ENCODE assay signal across 8 cellular contexts in genomic region chr1:10960954-10961833, GRCh38. TPM values are rescaled to one million over a fixed set of nuclear protein-coding genes. Genes with fewer than 3 reads are reported as not detected.
DNase-seq lines count a peak whose midpoint lies in the region; ATAC-seq, FAIRE-seq and TF ChIP-seq lines count a peak whose summit lies in the region.

No MANE protein-coding gene starts in this region.

- H3K9me3 Mint-ChIP-seq in activated CD8-positive, alpha-beta T cell treated with anti-CD3 and anti-CD28 coated beads, Interleukin-2, amount 10 ng/mL, durations not matched to agents 7 days and 5 days (ENCODE audit: insufficient read depth), result no peaks in the 10 kb centered on the region
- no peaks in the 10 kb centered on the region for H3K9me3 Mint-ChIP-seq in mesothelial cell of epicardium

- no peaks in the 10 kb centered on the region for H3K79me1 ChIP-seq in H1 (ENCODE audit: low read depth, low read length)

- CTCF ChIA-PET in activated CD8-positive, alpha-beta T cell treated with anti-CD3 and anti-CD28 coated beads, Interleukin-2, amount 10 ng/mL, durations not matched to agents 7 days and 5 days (lab: Charles Lee), result interaction anchor here (1.2 kb wide), 1 partner anchor 20 kb away, joined by 3 read pairs; no protein-coding TSS in a partner anchor
- CTCF ChIA-PET in H1 (lab: Charles Lee; ENCODE audit: partially characterized antibody), result interaction anchor here (0.6 to 4.6 kb wide), 28 partner anchors 8 to 482 kb away, joined by 3 to 29 read pairs (median 4); a partner anchor contains a TSS

- H4K20me1 ChIP-seq in H1 (replicated peaks in 1 of 2; ENCODE audit: control insufficient read depth in 1 of 2, insufficient read depth in 2 of 2, low read length in 2 of 2), result no peaks in the 10 kb centered on the region

- TF ChIP-seq CTCF in H1 (IDR thresholded peaks at IDR 0.05; ENCODE audit: control extremely low read depth in 1 of 3, insufficient read depth in 1 of 3, low read depth in 1 of 3, low read length in 3 of 3), result peak; percentile 87 to 95 (median 95)
- peak; percentile 98 for TF ChIP-seq CTCF in mesothelial cell of epicardium (IDR thresholded peaks at IDR 0.05; ENCODE audit: unreplicated experiment)

- 36% methylated on average over 30 of the region's 30 CpGs; no CpG with 5 or more reads in 1 of the 2 experiments for WGBS in H1 (ENCODE audit: extremely low coverage in 1 of 2, insufficient coverage in 1 of 2, insufficient read length in 1 of 2, insufficient replicate concordance in 2 of 2, low coverage in 1 of 2, low lambda C conversion rate in 2 of 2, missing lambda C conversion rate in 1 of 2), 2 experiments

- H3K4me1 ChIP-seq in H1 (replicated peaks in 1 of 4; ENCODE audit: control insufficient read depth in 3 of 4, insufficient read depth in 4 of 4, low read length in 3 of 4), result peaks cover 0 to 14% (median 9%) of the 10 kb centered on the region in 4 experiments; a peak in 6 of 7 replicates

- peak overlapping the region; percentile 94; the same call in 1 of the 2 replicates for H4K8ac ChIP-seq in H1 (ENCODE audit: extremely low read depth, insufficient read depth, low read length)

- TF ChIP-seq RAD21 in H1 (IDR thresholded peaks at IDR 0.05 in 1 of 2, conservative IDR thresholded peaks at IDR 0.05 in 1 of 2; ENCODE audit: low read depth in 2 of 2, low read length in 2 of 2), result peak; percentile 63 to 80

- H2BK12ac ChIP-seq in H1 (ENCODE audit: low read depth, low read length), result no peak overlapping the region

- H3K27me3 Mint-ChIP-seq in activated CD8-positive, alpha-beta T cell treated with anti-CD3 and anti-CD28 coated beads, Interleukin-2, amount 10 ng/mL, durations not matched to agents 7 days and 5 days (ENCODE audit: low read depth), result peaks cover 24% of the 10 kb centered on the region
- H3K27me3 Mint-ChIP-seq in mesothelial cell of epicardium (ENCODE audit: low read depth), result peaks cover 28% of the 10 kb centered on the region

- TF ChIP-seq EP300 in H1 (IDR thresholded peaks at IDR 0.05; ENCODE audit: borderline replicate concordance in 1 of 2, low read depth in 2 of 2, low read length in 2 of 2), result no peak

- FAIRE-seq in H1 (lab: Jason Lieb, UNC), result no peak

- no peaks in the 10 kb centered on the region for H3K23me2 ChIP-seq in H1 (ENCODE audit: low read depth, low read length)

- peak overlapping the region; percentile 47 for H4K5ac ChIP-seq in H1 (ENCODE audit: insufficient read length, low read depth, low read length)

- no peaks in the 10 kb centered on the region for H3K36me3 Mint-ChIP-seq in activated CD8-positive, alpha-beta T cell treated with anti-CD3 and anti-CD28 coated beads, Interleukin-2, amount 10 ng/mL, durations not matched to agents 7 days and 5 days (ENCODE audit: low read depth)
- H3K36me3 Mint-ChIP-seq in mesothelial cell of epicardium, result no peaks in the 10 kb centered on the region

- H3K4me2 ChIP-seq in H1 (ENCODE audit: insufficient read depth in 1 of 2, low read depth in 2 of 2, low read length in 2 of 2), result peak overlapping the region; percentile 15 to 56; a peak in 3 of 4 replicates

- no peak overlapping the region for H3K4me3 Mint-ChIP-seq in activated CD8-positive, alpha-beta T cell treated with anti-CD3 and anti-CD28 coated beads, Interleukin-2, amount 10 ng/mL, durations not matched to agents 7 days and 5 days
- H3K4me3 Mint-ChIP-seq in mesothelial cell of epicardium, result no peak overlapping the region

- H2AFZ ChIP-seq in H1 (ENCODE audit: low read length), result peak overlapping the region; percentile 77; the same call in 1 of the 2 replicates

- H4K91ac ChIP-seq in H1 (replicated peaks; ENCODE audit: insufficient read length, low read length), result peak overlapping the region; percentile 75

- no peak overlapping the region for H3K4ac ChIP-seq in H1 (replicated peaks; ENCODE audit: insufficient read length, low read depth, low read length)

- H3K9ac ChIP-seq in H1 (replicated peaks in 1 of 4; ENCODE audit: extremely low read depth in 1 of 4, low read depth in 3 of 4, low read length in 3 of 4), result no peak overlapping the region

- H2BK20ac ChIP-seq in H1 (ENCODE audit: low read length), result no peak overlapping the region

- no peaks in the 10 kb centered on the region for H3K79me2 ChIP-seq in H1 (ENCODE audit: control insufficient read depth in 1 of 2, insufficient read depth in 2 of 2, low read length in 2 of 2)

- H3K27me3 ChIP-seq in H1 (replicated peaks in 1 of 4; ENCODE audit: control insufficient read depth in 3 of 4, extremely low read depth in 1 of 4, insufficient read depth in 3 of 4, low read length in 3 of 4), result peaks cover 0 to 2% (median 0%) of the 10 kb centered on the region in 4 experiments; a peak in 1 of 7 replicates

- no peak for TF ChIP-seq POLR2A in H1 (IDR thresholded peaks at IDR 0.05; ENCODE audit: control extremely low read depth in 1 of 2, low read depth in 2 of 2, low read length in 2 of 2)

- H3K27ac ChIP-seq in H1 (ENCODE audit: low read depth, low read length), result no peak overlapping the region

- no peak overlapping the region for H3K14ac ChIP-seq in H1 (ENCODE audit: insufficient read length)

- H3K23ac ChIP-seq in H1 (ENCODE audit: insufficient read length), result no peak overlapping the region

- H3K9me3 ChIP-seq in H1 (ENCODE audit: insufficient read depth in 2 of 2, low read depth in 1 of 2, low read length in 1 of 2), result no peaks in the 10 kb centered on the region

- no peak overlapping the region for H2AK5ac ChIP-seq in H1 (ENCODE audit: low read depth, low read length)

- POLR2A ChIA-PET in activated CD8-positive, alpha-beta T cell treated with anti-CD3 and anti-CD28 coated beads, Interleukin-2, amount 10 ng/mL, durations not matched to agents 7 days and 5 days (lab: Charles Lee), result no interaction called here
- POLR2A ChIA-PET in H1 (lab: Charles Lee; ENCODE audit: partially characterized antibody), result interaction anchor here (1.3 to 1.9 kb wide), 2 partner anchors 9 to 51 kb away, joined by 6 read pairs; partner anchors contain the start of gene TARDBP

- no peak overlapping the region for H2BK15ac ChIP-seq in H1 (ENCODE audit: low read length)

- no peak overlapping the region for H2BK120ac ChIP-seq in H1 (replicated peaks; ENCODE audit: low read depth, low read length)

- H3K56ac ChIP-seq in H1 (replicated peaks; ENCODE audit: insufficient read length, low read depth, low read length), result no peak overlapping the region

- ATAC-seq in HG03103 (IDR thresholded peaks at IDR 0.05; ENCODE audit: low read depth, unreplicated experiment) (peak; percentile 61), HG03135 (IDR thresholded peaks at IDR 0.05; ENCODE audit: unreplicated experiment) (no peak)
- peak; percentile 83 for ATAC-seq in activated CD8-positive, alpha-beta T cell treated with anti-CD3 and anti-CD28 coated beads, Interleukin-2, amount 10 ng/mL, durations not matched to agents 7 days and 5 days

- H2BK5ac ChIP-seq in H1 (ENCODE audit: low read depth, low read length), result no peak overlapping the region

- H3K4me3 ChIP-seq in H1 (ENCODE audit: extremely low read depth in 1 of 4, insufficient read depth in 2 of 4, low read depth in 3 of 4, low read length in 4 of 4), result peak overlapping the region in 2 of 4 experiments; percentile 10 to 34; a peak in 4 of 8 replicates

- DNase-seq in DMS114 treated with DMSO at 0.1 percent for 48 hours (lab: John Stamatoyannopoulos, UW; ENCODE audit: unreplicated experiment), result peak; percentile 27
- DNase-seq in NCI-H748 (lab: John Stamatoyannopoulos, UW; ENCODE audit: unreplicated experiment), result peak; percentile 86
- peak; percentile 86 for DNase-seq in activated CD8-positive, alpha-beta T cell treated with anti-CD3 and anti-CD28 coated beads, Interleukin-2, amount 10 ng/mL, durations not matched to agents 7 days and 5 days
- peak; percentile 80 to 99 for DNase-seq in H1 (ENCODE audit: low read depth in 1 of 2, low spot score in 2 of 2)
- peak; percentile 77 to 94 for DNase-seq in mesothelial cell of epicardium (ENCODE audit: low spot score in 2 of 2, unreplicated experiment in 2 of 2)
- peak; percentile 54 to 58 for DNase-seq in stimulated activated CD8-positive, alpha-beta memory T cell treated with anti-CD3 and anti-CD28 coated beads, Interleukin-4, amount 100 ng/mL, for 1 hour (ENCODE audit: low read depth in 2 of 2, low spot score in 1 of 2)

- peaks cover 25% of the 10 kb centered on the region for H3K4me1 Mint-ChIP-seq in activated CD8-positive, alpha-beta T cell treated with anti-CD3 and anti-CD28 coated beads, Interleukin-2, amount 10 ng/mL, durations not matched to agents 7 days and 5 days (ENCODE audit: low read depth)
- peaks cover 6% of the 10 kb centered on the region for H3K4me1 Mint-ChIP-seq in mesothelial cell of epicardium

- peak overlapping the region; percentile 83 for H3K18ac ChIP-seq in H1 (ENCODE audit: extremely low read depth, low read length)

- H3K27ac Mint-ChIP-seq in activated CD8-positive, alpha-beta T cell treated with anti-CD3 and anti-CD28 coated beads, Interleukin-2, amount 10 ng/mL, durations not matched to agents 7 days and 5 days, result no peak overlapping the region
- no peak overlapping the region for H3K27ac Mint-ChIP-seq in mesothelial cell of epicardium

- no peaks in the 10 kb centered on the region for H3K36me3 ChIP-seq in H1 (ENCODE audit: control insufficient read depth in 2 of 4, insufficient read depth in 4 of 4, low read length in 3 of 4)

TF ChIP-seq in H1, 55 proteins besides CTCF, POLR2A, EP300 and RAD21 (continues in another document):
- TF ChIP-seq SIRT6 (IDR thresholded peaks at IDR 0.05; ENCODE audit: low read length), result no peak
- 0 out of 4 replicates have a peak, but pooled peaks of 1 of the 2 experiments have one; percentile 49 for TF ChIP-seq SIN3A (conservative IDR thresholded peaks at IDR 0.05 in 1 of 2, IDR thresholded peaks at IDR 0.05 in 1 of 2; ENCODE audit: low read depth in 1 of 2, low read length in 2 of 2)
- peak; percentile 75; the same call in 1 of the 2 replicates for TF ChIP-seq GABPA (IDR thresholded peaks at IDR 0.05; ENCODE audit: borderline replicate concordance, insufficient read depth, low read length)
- TF ChIP-seq CBX5 (IDR thresholded peaks at IDR 0.05; ENCODE audit: low read depth, low read length), result no peak
- TF ChIP-seq MAFK (IDR thresholded peaks at IDR 0.05; ENCODE audit: low read depth, low read length), result peak; percentile 75; the same call in 1 of the 2 replicates
- peak; percentile 41; the same call in 1 of the 2 replicates for TF ChIP-seq CREB1 (IDR thresholded peaks at IDR 0.05)

RNA-seq across cellular contexts. Expression of gene TARDBP, which starts 51.3 kb away (rescaled TPM):
- total RNA-seq in activated CD8-positive, alpha-beta T cell treated with anti-CD3 and anti-CD28 coated beads, Interleukin-2, amount 10 ng/mL, durations not matched to agents 7 days and 5 days, result 100 to 1,000 TPM; 175 to 178 TPM
- total RNA-seq in H1 (2021; fragmentation: NEBNext Ultra II Directional; extraction: Animal tissue kit (Norgen Biotek cat#: 25700)), result 232 and 240 TPM in 2 replicates
- polyA plus RNA-seq in H1 (2011; rRNA removed), result 121 and 144 TPM in 2 replicates
- 216 TPM for polyA plus RNA-seq in H1 (2011; cell fraction: cytosol; rRNA removed)
- polyA plus RNA-seq in H1 (2011; cell fraction: nucleus; rRNA removed), result 92.6 TPM
- polyA plus RNA-seq in H1 (2012, experiment 1 of 2), result 239 to 401 TPM (median 318 TPM) in 4 replicates
- polyA plus RNA-seq in H1 (2012, experiment 2 of 2), result 40.2 TPM
- polyA plus RNA-seq in H1 (2013, experiment 1 of 2), result 183 TPM
- 175 TPM for polyA plus RNA-seq in H1 (2013, experiment 2 of 2)
- 122 and 124 TPM in 2 replicates for polyA minus RNA-seq in H1 (2011; rRNA and poly(A)+ RNA removed)
- 148 TPM for polyA minus RNA-seq in H1 (2011; cell fraction: cytosol; rRNA and poly(A)+ RNA removed)
- 132 TPM for polyA minus RNA-seq in H1 (2011; cell fraction: nucleus; rRNA and poly(A)+ RNA removed)
- total RNA-seq in mesothelial cell of epicardium, result 175 to 184 TPM (median 179 TPM) in 3 replicates

Comparison
In these comparisons a context has a peak if more than half of its experiments do, and no peak if none do; other contexts are left out.
1. DNase-seq: peak in every context shown above with its lines; median percentile 90 in H1; 86 in NCI-H748; 86 in activated CD8-positive, alpha-beta T cell treated with anti-CD3 and anti-CD28 coated beads, Interleukin-2, amount 10 ng/mL, durations not matched to agents 7 days and 5 days; 86 in mesothelial cell of epicardium; 56 in stimulated activated CD8-positive, alpha-beta memory T cell treated with anti-CD3 and anti-CD28 coated beads, Interleukin-4, amount 100 ng/mL, for 1 hour; 27 in DMS114 treated with DMSO at 0.1 percent for 48 hours.